Comparison of ENCODE assay signal across 18 cellular contexts in the genomic region with DNA sequence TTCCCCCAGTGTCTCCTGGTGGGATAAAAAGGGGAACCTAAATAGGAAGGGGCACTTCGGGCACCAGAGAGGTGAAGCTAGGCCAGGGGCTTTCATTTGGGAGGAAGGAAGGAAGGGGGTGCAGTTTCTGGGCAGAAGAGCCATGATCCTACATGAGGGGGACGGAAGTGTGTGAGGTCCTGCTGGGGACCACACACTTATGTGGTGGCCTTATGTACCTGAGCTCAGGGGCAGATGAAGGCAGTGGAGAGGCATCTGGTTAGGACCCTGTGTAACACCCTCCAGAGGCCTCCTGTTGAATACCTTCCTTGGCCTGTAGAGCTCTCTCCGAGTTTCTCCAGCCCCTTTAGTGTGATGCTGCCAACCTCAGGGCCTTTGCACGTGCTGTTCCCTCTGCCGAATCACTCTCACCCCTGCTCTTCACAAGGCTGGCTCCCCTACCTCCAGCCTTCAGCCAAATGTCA. TPM values are rescaled to one million over a fixed set of nuclear protein-coding genes. Genes with fewer than 3 reads are reported as not detected.
DNase-seq lines count a peak whose midpoint lies in the region; ATAC-seq and TF ChIP-seq lines count a peak whose summit lies in the region.
"Had no signal": no experiment of that assay in that cellular context is flagged by ENCODE, and none has a peak within 500 bp of the region (broad histone marks: within the 10 kb centered on the region; RNA-seq: fewer than 3 reads in every experiment).

No MANE protein-coding gene starts in this region.

- no peak for TF ChIP-seq POLR2A in breast epithelium (IDR thresholded peaks at IDR 0.05)
- peak; percentile 45; the same call in 1 of the 2 replicates for TF ChIP-seq POLR2A in IMR-90 (IDR thresholded peaks at IDR 0.05; ENCODE audit: low read depth, low read length)
- TF ChIP-seq POLR2A in tibial nerve (IDR thresholded peaks at IDR 0.05): no peak

- H4K20me1 ChIP-seq in mammary epithelial cell (ENCODE audit: insufficient read depth, low read length) (no peaks in the 10 kb centered on the region), IMR-90 (ENCODE audit: insufficient read depth, low read length) (peaks cover 8% of the 10 kb centered on the region; the same call in 1 of the 2 replicates)

- no peaks in the 10 kb centered on the region for H3K79me2 ChIP-seq in mammary epithelial cell (ENCODE audit: insufficient read depth, low read length)

- H3K14ac ChIP-seq in IMR-90 (replicated peaks; ENCODE audit: low read depth, low read length): no peak overlapping the region

- H3K4me3 ChIP-seq in breast epithelium: no peak overlapping the region
- H3K4me3 ChIP-seq in mammary epithelial cell (replicated peaks in 1 of 3; ENCODE audit: insufficient read depth in 1 of 3, low read depth in 2 of 3, low read length in 3 of 3): no peak overlapping the region
- H3K4me3 ChIP-seq in IMR-90 (ENCODE audit: insufficient read depth, low read depth, low read length): no peak overlapping the region
- H3K4me3 ChIP-seq in tibial nerve: no peak overlapping the region

- POLR2A ChIA-PET in IMR-90 (lab: Charles Lee; ENCODE audit: unreplicated experiment): no interaction called here

- no peak overlapping the region for H3K4ac ChIP-seq in IMR-90 (ENCODE audit: low read depth, low read length)

- H2BK120ac ChIP-seq in IMR-90 (ENCODE audit: low read depth, low read length): no peak overlapping the region

- H3K23ac ChIP-seq in IMR-90 (ENCODE audit: low read depth, low read length): no peak overlapping the region

- CTCF ChIA-PET in mammary epithelial cell (lab: Charles Lee; ENCODE audit: low non-redundant PET) (no interaction called here), IMR-90 (lab: Yijun Ruan, JAX) (interaction anchor here (0.9 kb wide), 1 partner anchor 37 kb away, joined by 3 read pairs; no protein-coding TSS in a partner anchor), Calu3 (lab: Charles Lee) (interaction anchor here (0.6 to 53.1 kb wide), 13 partner anchors 10 to 793 kb away, joined by 3 to 4142 read pairs (median 4); partner anchors contain the start of genes CCR7, IGFBP4 and TOP2A)

- intact Hi-C loops in breast epithelium (cut with DNase I; ENCODE audit: low total_unique reads): no loop called here
- intact Hi-C loops in mammary epithelial cell (cut with micrococcal nuclease): no loop called here
- intact Hi-C loops in IMR-90 (cut with micrococcal nuclease): no loop called here
- intact Hi-C loops in Calu3 (cut with micrococcal nuclease; ENCODE audit: unreplicated experiment): no loop called here

- H3K36me3 Mint-ChIP-seq in type B pancreatic cell (no peaks in the 10 kb centered on the region), Calu3 (ENCODE audit: insufficient read depth, unreplicated experiment) (no peaks in the 10 kb centered on the region)
- H3K36me3 Mint-ChIP-seq: CD4-positive, CD25-positive, alpha-beta regulatory T cell had no signal

- H4K8ac ChIP-seq in IMR-90 (ENCODE audit: low read depth in 2 of 2, low read length in 2 of 2): no peak overlapping the region

- no peak overlapping the region for H2AK5ac ChIP-seq in IMR-90 (ENCODE audit: low read depth, low read length)

- in situ Hi-C loops in mammary epithelial cell (cut with MboI; ENCODE audit: low sequenced_read_pairs in 2 of 2): no loop called here
- in situ Hi-C loops in IMR-90 (cut with MboI; ENCODE audit: low sequenced_read_pairs): no loop called here

- H3K9me3 ChIP-seq in breast epithelium (no peaks in the 10 kb centered on the region), mammary epithelial cell (replicated peaks; ENCODE audit: insufficient read depth, low read length) (no peaks in the 10 kb centered on the region), IMR-90 (ENCODE audit: control insufficient read depth, insufficient read depth, low read length) (no peaks in the 10 kb centered on the region), tibial nerve (no peaks in the 10 kb centered on the region)

- H3K36me3 ChIP-seq in breast epithelium: no peaks in the 10 kb centered on the region
- no peaks in the 10 kb centered on the region for H3K36me3 ChIP-seq in mammary epithelial cell (ENCODE audit: insufficient read depth, low read length)
- H3K36me3 ChIP-seq in IMR-90 (ENCODE audit: control insufficient read depth, insufficient read depth, low read length): peaks cover under 1% of the 10 kb centered on the region
- H3K36me3 ChIP-seq in tibial nerve: no peaks in the 10 kb centered on the region

- no peak overlapping the region for H3K4me2 ChIP-seq in mammary epithelial cell (ENCODE audit: insufficient read depth, low read depth, low read length)
- no peak overlapping the region for H3K4me2 ChIP-seq in IMR-90 (ENCODE audit: low read depth, low read length)

- H2AFZ ChIP-seq in mammary epithelial cell (ENCODE audit: low read depth, low read length) (no peak overlapping the region), IMR-90 (replicated peaks; ENCODE audit: low read length, poor library complexity) (peak overlapping the region; percentile 47)

- TF ChIP-seq CTCF in breast epithelium (IDR thresholded peaks at IDR 0.05) (no peak), mammary epithelial cell (conservative IDR thresholded peaks at IDR 0.05 in 1 of 2, IDR thresholded peaks at IDR 0.05 in 1 of 2; ENCODE audit: extremely low read depth in 1 of 2, insufficient read depth in 1 of 2, low read depth in 1 of 2, low read length in 2 of 2) (no peak), IMR-90 (conservative IDR thresholded peaks at IDR 0.05; ENCODE audit: low read depth, low read length) (no peak), type B pancreatic cell (conservative IDR thresholded peaks at IDR 0.05) (no peak), tibial nerve (IDR thresholded peaks at IDR 0.05) (no peak), Calu3 (IDR thresholded peaks at IDR 0.05; ENCODE audit: unreplicated experiment) (no peak)

- 85% methylated on average over 5 of the region's 5 CpGs for WGBS in mammary epithelial cell (ENCODE audit: low coverage, missing lambda C conversion rate)
- 84% methylated on average over 4 of the region's 5 CpGs; no CpG with 5 or more reads in 1 of the 2 experiments for WGBS in IMR-90 (ENCODE audit: extremely low coverage in 2 of 2, insufficient read length in 1 of 2), 2 experiments
- 84 to 86% methylated on average over 5 of the region's 5 CpGs for WGBS in tibial nerve, 2 donors

- 0 out of 4 replicates have a peak, but pooled peaks cover 0 to 3% of the 10 kb centered on the region in 2 experiments for H3K79me1 ChIP-seq in IMR-90 (ENCODE audit: low read depth in 1 of 2, low read length in 2 of 2)

- DNase-seq in breast epithelium (ENCODE audit: low spot score in 2 of 2) (no peak), mammary epithelial cell (no peak), IMR-90 (no peak), fibroblast of gingiva (ENCODE audit: low read depth) (peak; percentile 78), type B pancreatic cell (ENCODE audit: extremely low spot score, unreplicated experiment) (no peak), tibial nerve (ENCODE audit: low spot score in 2 of 2) (no peak), NCI-H2081 treated with DMSO at 0.1 percent for 48 hours (lab: John Stamatoyannopoulos, UW) (no peak), Calu3 (no peak)
- DNase-seq: AML-193; CD4-positive, CD25-positive, alpha-beta regulatory T cell; DMS79 treated with DMSO at 0.1 percent for 48 hours; Kasumi-1; NCI-H1105 treated with DMSO at 0.1 percent for 48 hours; NCI-H187 treated with DMSO at 0.1 percent for 48 hours; NCI-H2171; NCI-H82 had no signal

- dilution Hi-C loops in mammary epithelial cell (cut with HindIII; ENCODE audit: low sequenced_read_pairs): loop anchor here (5.0 kb wide), 2 partner anchors 37 to 82 kb away; no protein-coding TSS in a partner anchor
- dilution Hi-C loops in IMR-90 (cut with HindIII; ENCODE audit: low sequenced_read_pairs, unreplicated experiment): no loop called here

- peak overlapping the region; percentile 21 for H2AK9ac ChIP-seq in IMR-90 (replicated peaks; ENCODE audit: low read depth, low read length, poor library complexity)

- no peak overlapping the region for H4K91ac ChIP-seq in IMR-90 (ENCODE audit: insufficient read depth, low read depth, low read length)

- peaks cover 30% of the 10 kb centered on the region for H3K4me1 Mint-ChIP-seq in type B pancreatic cell (ENCODE audit: unreplicated experiment)
- no peaks in the 10 kb centered on the region for H3K4me1 Mint-ChIP-seq in Calu3 (ENCODE audit: low read depth, unreplicated experiment)
- H3K4me1 Mint-ChIP-seq: CD4-positive, CD25-positive, alpha-beta regulatory T cell had no signal

- H3K9me1 ChIP-seq in IMR-90 (ENCODE audit: insufficient read depth, low read length): peaks cover 15% of the 10 kb centered on the region

- H3K4me1 ChIP-seq in breast epithelium: peaks cover 0 to 3% of the 10 kb centered on the region in 2 donors
- no peaks in the 10 kb centered on the region for H3K4me1 ChIP-seq in mammary epithelial cell (ENCODE audit: insufficient read depth, low read length)
- H3K4me1 ChIP-seq in IMR-90 (ENCODE audit: control insufficient read depth, insufficient read depth, low read length): peaks cover 2% of the 10 kb centered on the region; the same call in 1 of the 2 replicates
- peaks cover 0 to 49% (median 24%) of the 10 kb centered on the region in 4 donors for H3K4me1 ChIP-seq in tibial nerve

- H3K27ac ChIP-seq in breast epithelium (peak overlapping the region; percentile 7 to 71), mammary epithelial cell (ENCODE audit: insufficient read depth, low read depth, low read length) (no peak overlapping the region), IMR-90 (ENCODE audit: insufficient read depth, low read length) (no peak overlapping the region), tibial nerve (peak overlapping the region in 2 of 4 donors; percentile 85)

- BruUV-seq in mammary epithelial cell (replicated peaks; lab: Mats Ljungman, UMichigan) (no TSS peak), IMR-90 (replicated peaks; lab: Mats Ljungman, UMichigan) (no TSS peak), Calu3 (replicated peaks; lab: Mats Ljungman, UMichigan) (no TSS peak)

- H2BK5ac ChIP-seq in IMR-90 (ENCODE audit: low read depth, low read length, poor library complexity, severe bottlenecking): no peak overlapping the region

- H3K27me3 Mint-ChIP-seq in type B pancreatic cell: no peaks in the 10 kb centered on the region
- H3K27me3 Mint-ChIP-seq in Calu3 (ENCODE audit: unreplicated experiment): peaks cover 58% of the 10 kb centered on the region

- H3K27ac Mint-ChIP-seq in type B pancreatic cell (peak overlapping the region; percentile 37), Calu3 (ENCODE audit: unreplicated experiment) (no peak overlapping the region)
- H3K27ac Mint-ChIP-seq: CD4-positive, CD25-positive, alpha-beta regulatory T cell had no signal

- H3K9ac ChIP-seq in mammary epithelial cell (ENCODE audit: insufficient read depth, low read length) (no peak overlapping the region), IMR-90 (ENCODE audit: low read depth, low read length) (no peak overlapping the region)

- no peak overlapping the region for H4K5ac ChIP-seq in IMR-90 (ENCODE audit: low read depth, low read length)

- ATAC-seq in IMR-90 (ENCODE audit: low read depth): no peak; the same call in 1 of the 2 replicates
- ATAC-seq: Panc1, Right ventricle myocardium inferior had no signal

- no peak for TF ChIP-seq EP300 in tibial nerve (IDR thresholded peaks at IDR 0.05)

- H3K27me3 ChIP-seq in breast epithelium (no peaks in the 10 kb centered on the region), mammary epithelial cell (ENCODE audit: insufficient read depth, low read length) (no peaks in the 10 kb centered on the region), IMR-90 (ENCODE audit: control insufficient read depth, insufficient read depth, low read length) (no peaks in the 10 kb centered on the region), tibial nerve (no peaks in the 10 kb centered on the region)

- no peak overlapping the region for H2BK15ac ChIP-seq in IMR-90 (ENCODE audit: low read depth, low read length)

- 0 out of 2 replicates have a peak overlapping the region, but pooled peaks have one; percentile 47 for H2BK20ac ChIP-seq in IMR-90 (ENCODE audit: low read depth, low read length)

- H3K4me3 Mint-ChIP-seq in type B pancreatic cell: peak overlapping the region; percentile 44
- no peak overlapping the region for H3K4me3 Mint-ChIP-seq in Calu3 (ENCODE audit: low read depth, unreplicated experiment)

- H3K18ac ChIP-seq in IMR-90 (ENCODE audit: low read depth, low read length): no peak overlapping the region

- no peak for TF ChIP-seq RAD21 in IMR-90 (IDR thresholded peaks at IDR 0.05; ENCODE audit: low read length)

- H3K56ac ChIP-seq in IMR-90 (ENCODE audit: extremely low read depth, insufficient read depth, low read length): no peak overlapping the region

- H3K9me3 Mint-ChIP-seq in type B pancreatic cell (no peaks in the 10 kb centered on the region), Calu3 (ENCODE audit: low read depth, unreplicated experiment) (no peaks in the 10 kb centered on the region)

RNA-seq across cellular contexts. Expression of gene IGFBP4, which starts 21.2 kb away (rescaled TPM):
- total RNA-seq in breast epithelium (100 to 1,000 TPM; 191 to 893 (median 278) TPM), mammary epithelial cell (10 to 100 TPM; 13.0 to 34.5 TPM), IMR-90 (2012; rRNA removed) (257 and 308 TPM in 2 replicates), type B pancreatic cell (ENCODE audit: low replicate concordance) (25.7 and 78.2 TPM in 2 replicates), tibial nerve (1,000 to 10,000 TPM in 1 of 4 donors, 100 to 1,000 TPM in 3; 675 to 1,301 (median 748) TPM), Calu3 (2022) (33.9 and 39.2 TPM in 2 replicates)
- polyA plus RNA-seq in mammary epithelial cell (28.5 TPM), IMR-90 (2012; rRNA removed) (1,187 TPM in 2 replicates)
- 62.7 TPM for polyA minus RNA-seq in mammary epithelial cell
- polyA plus RNA-seq in IMR-90 (2012; cell fraction: cytosol; rRNA removed): 1,397 and 1,707 TPM in 2 replicates
- 452 and 510 TPM in 2 replicates for polyA plus RNA-seq in IMR-90 (2012; cell fraction: nucleus; rRNA removed; ENCODE audit: low replicate concordance)

RNA-seq across cellular contexts. Expression of gene TNS4, which starts 37.0 kb away (rescaled TPM):
- 10 to 100 TPM in 2 of 3 donors, not detected in 1; 30.5 to 52.2 TPM for total RNA-seq in breast epithelium
- 100 to 1,000 TPM; 170 to 608 TPM for total RNA-seq in mammary epithelial cell
- polyA plus RNA-seq in mammary epithelial cell: 120 TPM
- 1,186 TPM for polyA minus RNA-seq in mammary epithelial cell
- 0.28 TPM in 1 of 2 replicates, not detected in the other for total RNA-seq in IMR-90 (2012; rRNA removed)
- 0.07 TPM in 1 of 2 replicates, not detected in the other for polyA plus RNA-seq in IMR-90 (2012; rRNA removed)
- 0.07 and 0.08 TPM in 2 replicates for polyA plus RNA-seq in IMR-90 (2012; cell fraction: cytosol; rRNA removed)
- polyA plus RNA-seq in IMR-90 (2012; cell fraction: nucleus; rRNA removed; ENCODE audit: low replicate concordance): 0.33 and 0.57 TPM in 2 replicates
- 1.8 and 2.3 TPM in 2 replicates for total RNA-seq in type B pancreatic cell (ENCODE audit: low replicate concordance)
- under 1 TPM in 1 of 4 donors, not detected in 3; 0.30 TPM for total RNA-seq in tibial nerve
- 0.21 and 0.44 TPM in 2 replicates for total RNA-seq in Calu3 (2022)
- total RNA-seq: Right ventricle myocardium inferior had no signal

RNA-seq across cellular contexts. Expression of gene TOP2A, which starts 46.7 kb away (rescaled TPM):
- 1 to 10 TPM; 2.0 to 6.4 (median 2.5) TPM for total RNA-seq in breast epithelium
- 10 to 100 TPM in 1 of 2 donors, 1 to 10 TPM in 1; 3.2 to 93.3 TPM for total RNA-seq in mammary epithelial cell
- polyA plus RNA-seq in mammary epithelial cell: 52.6 TPM
- polyA minus RNA-seq in mammary epithelial cell: 32.4 TPM
- 68.5 and 118 TPM in 2 replicates for total RNA-seq in IMR-90 (2012; rRNA removed)
- 40.2 and 43.4 TPM in 2 replicates for polyA plus RNA-seq in IMR-90 (2012; rRNA removed)
- polyA plus RNA-seq in IMR-90 (2012; cell fraction: cytosol; rRNA removed): 3.3 and 5.3 TPM in 2 replicates
- polyA plus RNA-seq in IMR-90 (2012; cell fraction: nucleus; rRNA removed; ENCODE audit: low replicate concordance): 2.7 and 19.5 TPM in 2 replicates
- total RNA-seq in type B pancreatic cell (ENCODE audit: low replicate concordance): 65.8 and 248 TPM in 2 replicates
- total RNA-seq in tibial nerve: 1 to 10 TPM in 3 of 4 donors, under 1 TPM in 1; 0.21 to 7.1 (median 2.6) TPM
- 1,389 and 1,672 TPM in 2 replicates for total RNA-seq in Calu3 (2022)

Comparison
In these comparisons a context has a peak if more than half of its experiments do, and no peak if none do; other contexts are left out.
1. H3K27ac ChIP-seq: peak in breast epithelium (2 of 2); none in mammary epithelial cell (single experiment) and IMR-90 (single experiment).